In genomic region chr4:154439224-154439623, GRCh38 we compare ENCODE assay signal across 8 cellular contexts.
"Had no signal": no experiment of that assay in that cellular context is flagged by ENCODE, and none has a peak within 500 bp of the region (broad histone marks: within the 10 kb centered on the region; RNA-seq: fewer than 3 reads in every experiment).

No MANE protein-coding gene starts in this region.

- H3K4me3 ChIP-seq: GM12878 had no signal

- ATAC-seq: GM12878 had no signal

- DNase-seq: GDM1, GF-D8 had no signal

- FAIRE-seq: G401.6, GM12878, GM12891, GM12892, GM18507, GM19239 had no signal
